ENCODE assay signal across 8 cellular contexts in genomic region chr10:72297968-72298773, GRCh38. TPM values are rescaled to one million over a fixed set of nuclear protein-coding genes. Genes with fewer than 3 reads are reported as not detected.
DNase-seq lines count a peak whose midpoint lies in the region; ATAC-seq and TF ChIP-seq lines count a peak whose summit lies in the region.

No MANE protein-coding gene starts in this region.

- H3K27ac ChIP-seq in HL-60 (replicated peaks) = no peak overlapping the region

- no peak for TF ChIP-seq CTCF in HL-60 (IDR thresholded peaks at IDR 0.05; ENCODE audit: insufficient read depth, low read length)

- H3K9me3 ChIP-seq in mononuclear cell (ENCODE audit: low read depth, low read length) = no peaks in the 10 kb centered on the region

- DNase-seq in CMK (ENCODE audit: low read depth) (peak; percentile 98), HL-60 (ENCODE audit: low read depth in 1 of 2, low spot score in 1 of 2) (peak in 1 of 2 experiments; percentile 85), NOMO-1 (lab: John Stamatoyannopoulos, UW; ENCODE audit: unreplicated experiment in 2 of 2) (peak; percentile 91 to 92), epidermal melanocyte (ENCODE audit: insufficient read length, low spot score) (peak; percentile 86)
- DNase-seq in activated CD8-positive, alpha-beta memory T cell treated with anti-CD3 and anti-CD28 coated beads, Interleukin-2, amount 50 U/mL, for 48 hours = peak; percentile 96
- DNase-seq in stimulated activated CD8-positive, alpha-beta memory T cell treated with anti-CD3 and anti-CD28 coated beads, Interleukin-4, amount 100 ng/mL, for 1 hour (ENCODE audit: low read depth in 2 of 2, low spot score in 1 of 2) = peak; percentile 75 to 80

- peaks cover 33% of the 10 kb centered on the region for H3K4me1 ChIP-seq in mononuclear cell (ENCODE audit: insufficient read depth, low read length)

- H3K27me3 ChIP-seq in HL-60 (ENCODE audit: insufficient read depth, poor library complexity, severe bottlenecking) (no peaks in the 10 kb centered on the region), mononuclear cell (ENCODE audit: insufficient read depth, low read length) (no peaks in the 10 kb centered on the region)

- H3K4me3 ChIP-seq in HL-60 (replicated peaks; ENCODE audit: insufficient read depth, low read length) (peak overlapping the region; percentile 19), mononuclear cell (ENCODE audit: low read length) (peak overlapping the region; percentile 51)

- peak; percentile 79 for ATAC-seq in GM19463 (IDR thresholded peaks at IDR 0.05; ENCODE audit: unreplicated experiment)

RNA-seq across cellular contexts. Expression of gene DDIT4, which starts 24.4 kb away (rescaled TPM):
- total RNA-seq in mononuclear cell = 533 TPM

RNA-seq across cellular contexts. Expression of gene DNAJB12, which starts 56.5 kb away (rescaled TPM):
- total RNA-seq in mononuclear cell = 32.1 TPM
